8 cellular contexts compared by ENCODE assay signal in genomic region chr4:6991771-6992557, GRCh38. TPM values are rescaled to one million over a fixed set of nuclear protein-coding genes. Genes with fewer than 3 reads are reported as not detected.
DNase-seq lines count a peak whose midpoint lies in the region; ATAC-seq and TF ChIP-seq lines count a peak whose summit lies in the region.

No MANE protein-coding gene starts in this region.

- H3K27me3 ChIP-seq in BLaER1: no peaks in the 10 kb centered on the region

- no peaks in the 10 kb centered on the region for H3K9me3 ChIP-seq in BLaER1

- H3K36me3 ChIP-seq in BLaER1: peaks cover 85% of the 10 kb centered on the region

- H3K27ac ChIP-seq in BLaER1: peak overlapping the region; percentile 15

- H3K4me1 ChIP-seq in BLaER1: peaks cover 65% of the 10 kb centered on the region

- H3K9me3 Mint-ChIP-seq in nephron progenitor cell: no peaks in the 10 kb centered on the region
- no peaks in the 10 kb centered on the region for H3K9me3 Mint-ChIP-seq in immature natural killer cell

- H3K4me3 ChIP-seq in BLaER1: no peak overlapping the region
- peak overlapping the region; percentile 29 for H3K4me3 ChIP-seq in LNCaP clone FGC (ENCODE audit: low read depth, low read length)

- H3K36me3 Mint-ChIP-seq in nephron progenitor cell (ENCODE audit: low read depth): peaks cover 21% of the 10 kb centered on the region
- H3K36me3 Mint-ChIP-seq in immature natural killer cell: peaks cover 0 to 5% (median 0%) of the 10 kb centered on the region in 3 donors

- peak overlapping the region; percentile 63 for H3K4me2 ChIP-seq in BLaER1

- H3K27me3 Mint-ChIP-seq in nephron progenitor cell (ENCODE audit: low read depth, poor library complexity) (no peaks in the 10 kb centered on the region), immature natural killer cell (ENCODE audit: low read depth in 3 of 3) (peaks cover 1 to 3% (median 2%) of the 10 kb centered on the region in 3 donors)

- H4K20me1 ChIP-seq in BLaER1: peaks cover 97% of the 10 kb centered on the region

- H3K27ac Mint-ChIP-seq in nephron progenitor cell (peak overlapping the region; percentile 51), immature natural killer cell (no peak overlapping the region)

- no peak for ATAC-seq in HG02884 (IDR thresholded peaks at IDR 0.05; ENCODE audit: unreplicated experiment)
- ATAC-seq in HG03457 (IDR thresholded peaks at IDR 0.05; ENCODE audit: unreplicated experiment): no peak

- H3K9ac ChIP-seq in BLaER1: peak overlapping the region; percentile 44; the same call in 1 of the 2 replicates

- H3K4me1 Mint-ChIP-seq in nephron progenitor cell (peaks cover 46% of the 10 kb centered on the region), immature natural killer cell (peaks cover 35 to 51% of the 10 kb centered on the region in 2 donors)

- H3K4me3 Mint-ChIP-seq in nephron progenitor cell (no peak overlapping the region), immature natural killer cell (no peak overlapping the region)

- TF ChIP-seq CTCF in LNCaP clone FGC (IDR thresholded peaks at IDR 0.05; ENCODE audit: control insufficient read depth, extremely low read depth, insufficient read depth) (no peak), nephron progenitor cell (IDR thresholded peaks at IDR 0.05) (no peak)

- DNase-seq in LNCaP clone FGC (ENCODE audit: low read depth) (peak; percentile 74), cerebellar cortex (ENCODE audit: low spot score) (peak; percentile 19), nephron progenitor cell (no peak), NCI-H2081 (lab: John Stamatoyannopoulos, UW) (no peak), immature natural killer cell (no peak)

RNA-seq across cellular contexts. Expression of gene TADA2B, which starts 51.2 kb away (rescaled TPM):
- 1 to 10 TPM; 2.1 to 3.9 (median 3.0) TPM for polyA plus RNA-seq in immature natural killer cell

Comparison
In these comparisons a context has a peak if more than half of its experiments do, and no peak if none do; other contexts are left out.
1. DNase-seq: peak in LNCaP clone FGC (single experiment) and cerebellar cortex (single experiment); none in nephron progenitor cell (single experiment), NCI-H2081 (0 of 2) and immature natural killer cell (0 of 3).